Comparison of ENCODE assay signal across 20 cellular contexts in genomic region chr16:69804283-69804682, GRCh38. TPM values are rescaled to one million over a fixed set of nuclear protein-coding genes. Genes with fewer than 3 reads are reported as not detected.
DNase-seq lines count a peak whose midpoint lies in the region; ATAC-seq and TF ChIP-seq lines count a peak whose summit lies in the region.
"Had no signal": no experiment of that assay in that cellular context is flagged by ENCODE, and none has a peak within 500 bp of the region (broad histone marks: within the 10 kb centered on the region; RNA-seq: fewer than 3 reads in every experiment).

No MANE protein-coding gene starts in this region.

- no peak overlapping the region for H3K4me3 Mint-ChIP-seq in central memory CD8-positive, alpha-beta T cell
- H3K4me3 Mint-ChIP-seq in memory B cell (no peak overlapping the region), MCF 10A (ENCODE audit: unreplicated experiment) (no peak overlapping the region)
- H3K4me3 Mint-ChIP-seq: CD4-positive, CD25-positive, alpha-beta regulatory T cell had no signal

- no peaks in the 10 kb centered on the region for H3K9me3 Mint-ChIP-seq in central memory CD8-positive, alpha-beta T cell
- H3K9me3 Mint-ChIP-seq in memory B cell (no peaks in the 10 kb centered on the region), MCF 10A (ENCODE audit: unreplicated experiment) (no peaks in the 10 kb centered on the region)
- H3K9me3 Mint-ChIP-seq: CD4-positive, CD25-positive, alpha-beta regulatory T cell had no signal

- H3K9me3 ChIP-seq in GM23248 (ENCODE audit: low read depth) = no peaks in the 10 kb centered on the region
- no peaks in the 10 kb centered on the region for H3K9me3 ChIP-seq in A673 (ENCODE audit: low read depth, low read length, poor library complexity, severe bottlenecking)
- H3K9me3 ChIP-seq: BE2C had no signal

- BruUV-seq in A673 (replicated peaks; lab: Mats Ljungman, UMichigan) = no TSS peak
- BruUV-seq in MCF 10A (replicated peaks; lab: Mats Ljungman, UMichigan) = no TSS peak

- DNase-seq in GM23248 (peak; percentile 16), memory B cell (ENCODE audit: low spot score in 2 of 2) (no peak), A673 (ENCODE audit: low spot score) (no peak), MCF 10A (ENCODE audit: unreplicated experiment) (no peak)
- no peak for DNase-seq in central memory CD8-positive, alpha-beta T cell (ENCODE audit: low spot score in 2 of 2)
- DNase-seq: BE2C; CD4-positive, CD25-positive, alpha-beta regulatory T cell; COR-L47; GF-D8; KG1; NCI-H1417; NCI-H187; NCI-H2107; NCI-H510A; NCI-H748 treated with DMSO at 0.1 percent for 48 hours; NK-92 treated with Interleukin-12 subunit alpha and Interleukin-12 subunit beta, amount 100 ng/mL, for 24 hours had no signal

- TF ChIP-seq CTCF in A673 (conservative IDR thresholded peaks at IDR 0.05; ENCODE audit: low read depth, low read length) (no peak), MCF 10A (IDR thresholded peaks at IDR 0.05; ENCODE audit: unreplicated experiment) (no peak)

- H3K36me3 ChIP-seq in GM23248 (ENCODE audit: low read depth) (0 out of 2 replicates have a peak, but pooled peaks cover 3% of the 10 kb centered on the region), A673 (ENCODE audit: insufficient read depth, low read length, poor library complexity, severe bottlenecking) (no peaks in the 10 kb centered on the region)
- H3K36me3 ChIP-seq: BE2C had no signal

- H3K4me3 ChIP-seq in GM23248 (no peak overlapping the region), A673 (ENCODE audit: low read depth, low read length, poor library complexity, severe bottlenecking) (no peak overlapping the region)
- H3K4me3 ChIP-seq: GM12878 had no signal

- no peak for ATAC-seq in central memory CD8-positive, alpha-beta T cell (replicated peaks; ENCODE audit: extremely low read depth, poor library complexity, severe bottlenecking)
- ATAC-seq in memory B cell (ENCODE audit: low read depth) = no peak
- no peak for ATAC-seq in GM21717 (IDR thresholded peaks at IDR 0.05; ENCODE audit: unreplicated experiment)
- no peak for ATAC-seq in HG03457 (IDR thresholded peaks at IDR 0.05; ENCODE audit: unreplicated experiment)
- ATAC-seq: GM12878, Right ventricle myocardium inferior had no signal

- 0 to 5% methylated on average over 1 of the region's 1 CpG for WGBS in GM23248 (ENCODE audit: low coverage in 1 of 2, low lambda C conversion rate in 2 of 2, missing lambda C conversion rate in 2 of 2), 2 experiments

- H3K4me1 ChIP-seq in GM23248 (ENCODE audit: insufficient read depth) (no peaks in the 10 kb centered on the region), A673 (ENCODE audit: insufficient read depth, low read length, poor library complexity, severe bottlenecking) (peaks cover 6% of the 10 kb centered on the region)
- H3K4me1 ChIP-seq: BE2C had no signal

- peaks cover 47% of the 10 kb centered on the region for H3K36me3 Mint-ChIP-seq in central memory CD8-positive, alpha-beta T cell (ENCODE audit: insufficient read depth)
- H3K36me3 Mint-ChIP-seq in memory B cell (peaks cover 14% of the 10 kb centered on the region), MCF 10A (ENCODE audit: insufficient read depth, unreplicated experiment) (peaks cover 44% of the 10 kb centered on the region)

- no peaks in the 10 kb centered on the region for H3K27me3 Mint-ChIP-seq in central memory CD8-positive, alpha-beta T cell
- H3K27me3 Mint-ChIP-seq in memory B cell (no peaks in the 10 kb centered on the region), MCF 10A (ENCODE audit: insufficient read depth, unreplicated experiment) (no peaks in the 10 kb centered on the region)
- H3K27me3 Mint-ChIP-seq: CD4-positive, CD25-positive, alpha-beta regulatory T cell had no signal

- H2AFZ ChIP-seq in GM23248 = no peak overlapping the region

- H3K27me3 ChIP-seq in GM23248 (replicated peaks; ENCODE audit: insufficient read depth) = no peaks in the 10 kb centered on the region
- H3K27me3 ChIP-seq in A673 (replicated peaks; ENCODE audit: insufficient read depth, low read depth, low read length, poor library complexity) = no peaks in the 10 kb centered on the region
- H3K27me3 ChIP-seq: BE2C had no signal

- H3K9me2 ChIP-seq in GM23248 (ENCODE audit: insufficient read depth) = no peaks in the 10 kb centered on the region

- H3K9ac ChIP-seq in GM23248 = no peak overlapping the region

- intact Hi-C loops in A673 (cut with micrococcal nuclease; ENCODE audit: unreplicated experiment) = no loop called here
- intact Hi-C loops in MCF 10A (cut with micrococcal nuclease) = no loop called here

- peak overlapping the region; percentile 66 for H3K27ac Mint-ChIP-seq in central memory CD8-positive, alpha-beta T cell (ENCODE audit: low read depth)
- H3K27ac Mint-ChIP-seq in memory B cell = peak overlapping the region; percentile 36
- H3K27ac Mint-ChIP-seq in MCF 10A (ENCODE audit: low read depth, unreplicated experiment) = no peak overlapping the region

- POLR2A ChIA-PET in A673 (lab: Charles Lee; ENCODE audit: low non-redundant PET) = no interaction called here
- POLR2A ChIA-PET in MCF 10A (lab: Yijun Ruan, JAX) = interaction anchor here (0.7 kb wide), 1 partner anchor 16 kb away, joined by 3 read pairs; no protein-coding TSS in a partner anchor

- no peaks in the 10 kb centered on the region for H4K20me1 ChIP-seq in GM23248 (ENCODE audit: insufficient read depth)

- no peaks in the 10 kb centered on the region for H3K4me1 Mint-ChIP-seq in central memory CD8-positive, alpha-beta T cell
- H3K4me1 Mint-ChIP-seq in memory B cell (no peaks in the 10 kb centered on the region), MCF 10A (ENCODE audit: insufficient read depth, unreplicated experiment) (no peaks in the 10 kb centered on the region)

- H3K27ac ChIP-seq in GM23248 (no peak overlapping the region), A673 (ENCODE audit: low read depth, low read length, poor library complexity, severe bottlenecking) (no peak overlapping the region)

- no peak overlapping the region for H3K4me2 ChIP-seq in GM23248 (ENCODE audit: unreplicated experiment)

- no peaks in the 10 kb centered on the region for H3K79me2 ChIP-seq in GM23248 (ENCODE audit: insufficient read depth)

- in situ Hi-C loops in GM23248 (cut with MboI) = loop anchor here (5.0 kb wide), 1 partner anchor 123 kb away; no protein-coding TSS in a partner anchor

- peaks cover 4% of the 10 kb centered on the region; the same call in 1 of the 2 replicates for H3F3A ChIP-seq in GM23248 (ENCODE audit: insufficient read depth)

- CTCF ChIA-PET in A673 (lab: Charles Lee) (no interaction called here), MCF 10A (lab: Yijun Ruan, JAX) (interaction anchor here (0.7 to 1.1 kb wide), 2 partner anchors 126 to 358 kb away, joined by 3 read pairs; no protein-coding TSS in a partner anchor)

RNA-seq across cellular contexts. Expression of gene WWP2, which starts 42.2 kb away (rescaled TPM):
- 15.8 and 19.0 TPM in 2 replicates for total RNA-seq in GM23248 (2014; rRNA removed; shearing (Covaris generic))
- polyA plus RNA-seq in GM23248 (2016; fragmentation: Nextera tagmentation; extraction: Ambion mirVana) = 18.4 and 18.5 TPM in 2 replicates
- total RNA-seq in A673 (2021) (32.4 and 38.5 TPM in 2 replicates), MCF 10A (2022) (29.3 and 30.4 TPM in 2 replicates)

RNA-seq across cellular contexts. Expression of gene NOB1, which starts 49.6 kb away (rescaled TPM):
- 20.4 and 24.8 TPM in 2 replicates for total RNA-seq in GM23248 (2014; rRNA removed; shearing (Covaris generic))
- 44.5 and 46.2 TPM in 2 replicates for polyA plus RNA-seq in GM23248 (2016; fragmentation: Nextera tagmentation; extraction: Ambion mirVana)
- total RNA-seq in A673 (2021) (78.1 and 93.3 TPM in 2 replicates), MCF 10A (2022) (73.3 and 110 TPM in 2 replicates)
